8 cellular contexts compared by ENCODE assay signal in the genomic region with DNA sequence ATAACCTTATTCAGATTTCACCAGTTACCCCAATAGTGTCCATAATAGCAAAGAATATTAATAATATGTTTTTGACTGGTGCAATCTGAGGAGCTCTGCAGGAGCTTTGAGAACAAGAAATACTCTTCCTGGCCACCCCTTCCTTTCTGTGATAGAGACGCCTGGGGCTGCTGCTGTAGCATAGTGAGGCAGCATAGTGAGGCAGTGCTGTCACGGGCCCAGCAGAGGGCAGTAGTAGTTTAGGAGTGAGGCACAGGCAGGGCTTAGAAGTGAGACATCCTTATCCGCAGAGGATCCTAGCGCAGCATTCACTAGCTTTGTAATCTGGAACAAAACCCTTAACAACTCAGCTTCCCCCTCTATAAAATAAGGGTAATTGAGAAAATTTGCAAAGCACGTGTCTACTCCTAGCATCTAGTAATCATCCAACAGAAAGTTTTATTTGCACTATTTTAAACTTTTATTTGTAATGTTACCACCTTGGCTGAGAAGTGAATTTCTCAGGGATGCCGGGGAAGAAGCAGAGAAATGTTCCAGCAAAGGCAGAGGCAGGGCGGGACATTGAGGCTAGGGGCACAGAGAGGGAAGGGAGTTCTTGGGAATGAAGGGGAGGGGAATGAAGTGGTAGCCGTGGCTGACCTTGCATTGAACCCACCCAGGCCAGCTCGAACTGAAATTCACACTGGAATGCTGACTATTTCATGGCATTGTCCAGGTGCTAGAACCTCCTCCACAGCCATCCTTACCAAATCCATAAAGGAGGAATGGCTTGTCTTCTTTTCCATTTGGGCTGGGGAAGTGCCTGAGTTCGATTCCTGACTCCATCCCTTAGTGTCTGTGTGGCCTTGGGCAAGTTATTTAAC.
A peak's percentile ranks its signal among the peaks of the same experiment; 100 is the strongest.
DNase-seq lines count a peak whose midpoint lies in the region; ATAC-seq and TF ChIP-seq lines count a peak whose summit lies in the region.

No MANE protein-coding gene starts in this region.

- DNase-seq in AG09319 (ENCODE audit: extremely low read depth, low read depth) (peak; percentile 42), NCI-H345 (lab: John Stamatoyannopoulos, UW) (peak; percentile 78), cerebellar cortex (ENCODE audit: low spot score) (peak; percentile 87), left kidney (ENCODE audit: low read depth, low spot score) (peak; percentile 86)
- DNase-seq in activated CD4-positive, CD25-positive, alpha-beta regulatory T cell treated with anti-CD3 and anti-CD28 coated beads, Interleukin-2, amount 50 U/mL, for 72 hours, result peak; percentile 50
- DNase-seq in stimulated activated CD4-positive, alpha-beta T cell treated with anti-CD3 and anti-CD28 coated beads, Interleukin-4, amount 100 ng/mL, for 24 hours, result peak; percentile 73

- TF ChIP-seq CTCF in AG09319 (IDR thresholded peaks at IDR 0.05; ENCODE audit: low read depth, low read length), result peak; percentile 95

- ATAC-seq in GM18868 (IDR thresholded peaks at IDR 0.05; ENCODE audit: unreplicated experiment), result peak; percentile 93
- ATAC-seq in HG03159 (IDR thresholded peaks at IDR 0.05; ENCODE audit: unreplicated experiment), result peak; percentile 95

Comparison
In these comparisons a context has a peak if more than half of its experiments do, and no peak if none do; other contexts are left out.
1. Peak in every context shown above with its lines: DNase-seq and ATAC-seq.